ENCODE assay signal across 39 cellular contexts in genomic region chr2:236295481-236295880, GRCh38. TPM values are rescaled to one million over a fixed set of nuclear protein-coding genes. Genes with fewer than 3 reads are reported as not detected.
"Had no signal": no experiment of that assay in that cellular context is flagged by ENCODE, and none has a peak within 500 bp of the region (broad histone marks: within the 10 kb centered on the region; RNA-seq: fewer than 3 reads in every experiment).

No MANE protein-coding gene starts in this region.

- ATAC-seq: activated CD4-positive, alpha-beta T cell treated with anti-CD3 and anti-CD28 coated beads for 36 hours; activated CD4-positive, CD25-positive, alpha-beta regulatory T cell treated with anti-CD3 and anti-CD28 coated beads, Interleukin-2, amount 50 U/mL, for 24 hours; activated CD8-positive, alpha-beta memory T cell treated with anti-CD3 and anti-CD28 coated beads, Interleukin-2, amount 10 ng/mL, durations not matched to agents 7 days and 5 days; activated CD8-positive, alpha-beta T cell treated with anti-CD3 and anti-CD28 coated beads, Interleukin-2, amount 10 ng/mL, durations not matched to agents 7 days and 5 days; activated naive CD8-positive, alpha-beta T cell treated with anti-CD3 and anti-CD28 coated beads, Interleukin-2, amount 50 U/mL, for 24 hours had no signal

- H3K36me3 Mint-ChIP-seq: activated CD8-positive, alpha-beta memory T cell treated with anti-CD3 and anti-CD28 coated beads, Interleukin-2, amount 10 ng/mL, durations not matched to agents 7 days and 5 days; activated naive CD4-positive, alpha-beta T cell treated with anti-CD3 and anti-CD28 coated beads, Interleukin-2, amount 10 ng/mL, durations not matched to agents 7 days and 5 days; activated naive CD4-positive, alpha-beta T cell treated with anti-CD3 and anti-CD28 coated beads, Interleukin-2, amount 50 U/mL, for 24 hours; activated naive CD8-positive, alpha-beta T cell; activated naive CD8-positive, alpha-beta T cell treated with anti-CD3 and anti-CD28 coated beads, Interleukin-2, amount 10 ng/mL, durations not matched to agents 7 days and 5 days; brain had no signal

- H3K27ac ChIP-seq: ascending aorta, cardiac muscle cell, VCaP had no signal

- H3K4me1 Mint-ChIP-seq: activated CD4-positive, alpha-beta memory T cell treated with anti-CD3 and anti-CD28 coated beads, Interleukin-2, amount 10 ng/mL, durations not matched to agents 7 days and 5 days; activated CD4-positive, alpha-beta T cell treated with anti-CD3 and anti-CD28 coated beads for 36 hours; activated CD4-positive, alpha-beta T cell treated with anti-CD3 and anti-CD28 coated beads, Interleukin-2, amount 10 ng/mL, durations not matched to agents 7 days and 5 days; activated CD8-positive, alpha-beta memory T cell treated with anti-CD3 and anti-CD28 coated beads, Interleukin-2, amount 10 ng/mL, durations not matched to agents 7 days and 5 days; activated naive CD4-positive, alpha-beta T cell treated with anti-CD3 and anti-CD28 coated beads, Interleukin-2, amount 10 ng/mL, durations not matched to agents 7 days and 5 days; activated naive CD4-positive, alpha-beta T cell treated with anti-CD3 and anti-CD28 coated beads, Interleukin-2, amount 50 U/mL, for 24 hours; activated naive CD8-positive, alpha-beta T cell treated with anti-CD3 and anti-CD28 coated beads, Interleukin-2, amount 10 ng/mL, durations not matched to agents 7 days and 5 days; activated naive CD8-positive, alpha-beta T cell treated with anti-CD3 and anti-CD28 coated beads, Interleukin-2, amount 50 U/mL, for 24 hours; brain; central memory CD8-positive, alpha-beta T cell had no signal

- H3K4me1 ChIP-seq: ascending aorta had no signal

- H3K36me3 ChIP-seq: ascending aorta, cardiac muscle cell had no signal

- H3K9me3 ChIP-seq: ascending aorta had no signal

- DNase-seq: activated CD4-positive, alpha-beta memory T cell treated with anti-CD3 and anti-CD28 coated beads, Interleukin-2, amount 10 ng/mL, durations not matched to agents 7 days and 5 days; activated CD4-positive, alpha-beta T cell treated with anti-CD3 and anti-CD28 coated beads for 1 hour; activated CD4-positive, alpha-beta T cell treated with anti-CD3 and anti-CD28 coated beads for 36 hours; activated CD4-positive, alpha-beta T cell treated with anti-CD3 and anti-CD28 coated beads for 48 hours; activated CD4-positive, alpha-beta T cell treated with anti-CD3 and anti-CD28 coated beads, Interleukin-2, amount 10 ng/mL, durations not matched to agents 7 days and 5 days; activated CD4-positive, alpha-beta T cell treated with anti-CD3 and anti-CD28 coated beads, Interleukin-2, amount 50 U/mL, for 48 hours; activated CD4-positive, CD25-positive, alpha-beta regulatory T cell; activated CD8-positive, alpha-beta memory T cell treated with anti-CD3 and anti-CD28 coated beads for 24 hours; activated CD8-positive, alpha-beta memory T cell treated with anti-CD3 and anti-CD28 coated beads, Interleukin-2, amount 10 ng/mL, durations not matched to agents 7 days and 5 days; activated CD8-positive, alpha-beta memory T cell treated with anti-CD3 and anti-CD28 coated beads, Interleukin-2, amount 50 U/mL, for 48 hours; activated CD8-positive, alpha-beta T cell treated with anti-CD3 and anti-CD28 coated beads, Interleukin-2, amount 10 ng/mL, durations not matched to agents 7 days and 5 days; activated gamma-delta T cell; activated naive CD4-positive, alpha-beta T cell treated with anti-CD3 and anti-CD28 coated beads, Interleukin-2, amount 10 ng/mL, durations not matched to agents 7 days and 5 days; activated naive CD4-positive, alpha-beta T cell treated with Interleukin-2 at 50 U/mL for 16 hours; activated naive CD8-positive, alpha-beta T cell treated with anti-CD3 and anti-CD28 coated beads, Interleukin-2, amount 10 ng/mL, durations not matched to agents 7 days and 5 days; activated naive CD8-positive, alpha-beta T cell treated with anti-CD3 and anti-CD28 coated beads, Interleukin-2, amount 50 U/mL, for 24 hours; activated T-cell treated with anti-CD3 and anti-CD28 coated beads, Interleukin-2, amount 50 U/mL, for 24 hours; activated T-cell treated with anti-CD3 and anti-CD28 coated beads, Interleukin-2, amount 50 U/mL, for 48 hours; amygdala; anterior cingulate cortex; caudate nucleus; cerebellar nuclear complex; SW 1271; T-helper 1 cell; T-helper 2 cell; T-helper 9 cell had no signal

- H3K27ac Mint-ChIP-seq: activated CD4-positive, alpha-beta memory T cell treated with anti-CD3 and anti-CD28 coated beads, Interleukin-2, amount 10 ng/mL, durations not matched to agents 7 days and 5 days; activated CD4-positive, alpha-beta T cell treated with anti-CD3 and anti-CD28 coated beads for 36 hours; activated CD4-positive, alpha-beta T cell treated with anti-CD3 and anti-CD28 coated beads, Interleukin-2, amount 10 ng/mL, durations not matched to agents 7 days and 5 days; activated CD8-positive, alpha-beta memory T cell treated with anti-CD3 and anti-CD28 coated beads, Interleukin-2, amount 10 ng/mL, durations not matched to agents 7 days and 5 days; activated CD8-positive, alpha-beta T cell treated with anti-CD3 and anti-CD28 coated beads, Interleukin-2, amount 10 ng/mL, durations not matched to agents 7 days and 5 days; activated naive CD4-positive, alpha-beta T cell treated with anti-CD3 and anti-CD28 coated beads, Interleukin-2, amount 10 ng/mL, durations not matched to agents 7 days and 5 days; activated naive CD4-positive, alpha-beta T cell treated with anti-CD3 and anti-CD28 coated beads, Interleukin-2, amount 50 U/mL, for 24 hours; activated naive CD8-positive, alpha-beta T cell; activated naive CD8-positive, alpha-beta T cell treated with anti-CD3 and anti-CD28 coated beads, Interleukin-2, amount 10 ng/mL, durations not matched to agents 7 days and 5 days; activated naive CD8-positive, alpha-beta T cell treated with anti-CD3 and anti-CD28 coated beads, Interleukin-2, amount 50 U/mL, for 24 hours; activated T-cell treated with anti-CD3 and anti-CD28 coated beads, Interleukin-2, amount 50 U/mL, for 24 hours; activated T-helper 2 cell treated with anti-CD3 and anti-CD28 coated beads, Interferon-gamma antibody, Interleukin-2, Interleukin-4, amounts not matched to agents 10 μg/mL and 5 μg/mL and 100 μg/mL, durations not matched to agents 14 hours and 24 hours and 36 hours; brain; T-helper 1 cell treated with Interleukin-12 subunit alpha and Interleukin-12 subunit beta and Interleukin-4 antibody, amounts not matched to agents 30 μg/mL and 1 μg/mL, for 36 hours; T-helper 2 cell treated with Interferon-gamma antibody and Interleukin-4, amounts not matched to agents 5 μg/mL and 100 μg/mL, for 36 hours had no signal

- H3K27me3 ChIP-seq: ascending aorta had no signal

- H3K9me3 Mint-ChIP-seq: activated CD4-positive, alpha-beta memory T cell treated with anti-CD3 and anti-CD28 coated beads, Interleukin-2, amount 10 ng/mL, durations not matched to agents 7 days and 5 days; activated CD4-positive, alpha-beta T cell treated with anti-CD3 and anti-CD28 coated beads, Interleukin-2, amount 10 ng/mL, durations not matched to agents 7 days and 5 days; activated naive CD4-positive, alpha-beta T cell treated with anti-CD3 and anti-CD28 coated beads, Interleukin-2, amount 10 ng/mL, durations not matched to agents 7 days and 5 days; activated naive CD4-positive, alpha-beta T cell treated with anti-CD3 and anti-CD28 coated beads, Interleukin-2, amount 50 U/mL, for 24 hours; activated naive CD8-positive, alpha-beta T cell treated with anti-CD3 and anti-CD28 coated beads, Interleukin-2, amount 10 ng/mL, durations not matched to agents 7 days and 5 days; activated naive CD8-positive, alpha-beta T cell treated with anti-CD3 and anti-CD28 coated beads, Interleukin-2, amount 50 U/mL, for 24 hours; activated T-cell treated with anti-CD3 and anti-CD28 coated beads, Interleukin-2, amount 50 U/mL, for 24 hours; activated T-helper 2 cell treated with anti-CD3 and anti-CD28 coated beads, Interferon-gamma antibody, Interleukin-2, Interleukin-4, amounts not matched to agents 10 μg/mL and 5 μg/mL and 100 μg/mL, durations not matched to agents 14 hours and 24 hours and 36 hours; central memory CD8-positive, alpha-beta T cell; T-helper 1 cell treated with Interleukin-12 subunit alpha and Interleukin-12 subunit beta and Interleukin-4 antibody, amounts not matched to agents 30 μg/mL and 1 μg/mL, for 36 hours; T-helper 2 cell treated with Interferon-gamma antibody and Interleukin-4, amounts not matched to agents 5 μg/mL and 100 μg/mL, for 36 hours had no signal

- H3K4me3 ChIP-seq: ascending aorta, cardiac muscle cell had no signal

- H3K4me3 Mint-ChIP-seq: activated CD4-positive, alpha-beta memory T cell treated with anti-CD3 and anti-CD28 coated beads, Interleukin-2, amount 10 ng/mL, durations not matched to agents 7 days and 5 days; activated CD4-positive, alpha-beta T cell treated with anti-CD3 and anti-CD28 coated beads for 36 hours; activated CD4-positive, alpha-beta T cell treated with anti-CD3 and anti-CD28 coated beads, Interleukin-2, amount 10 ng/mL, durations not matched to agents 7 days and 5 days; activated CD8-positive, alpha-beta memory T cell treated with anti-CD3 and anti-CD28 coated beads, Interleukin-2, amount 10 ng/mL, durations not matched to agents 7 days and 5 days; activated CD8-positive, alpha-beta T cell treated with anti-CD3 and anti-CD28 coated beads, Interleukin-2, amount 10 ng/mL, durations not matched to agents 7 days and 5 days; activated naive CD4-positive, alpha-beta T cell treated with anti-CD3 and anti-CD28 coated beads, Interleukin-2, amount 10 ng/mL, durations not matched to agents 7 days and 5 days; activated naive CD4-positive, alpha-beta T cell treated with anti-CD3 and anti-CD28 coated beads, Interleukin-2, amount 50 U/mL, for 24 hours; activated naive CD8-positive, alpha-beta T cell; activated naive CD8-positive, alpha-beta T cell treated with anti-CD3 and anti-CD28 coated beads, Interleukin-2, amount 10 ng/mL, durations not matched to agents 7 days and 5 days; activated naive CD8-positive, alpha-beta T cell treated with anti-CD3 and anti-CD28 coated beads, Interleukin-2, amount 50 U/mL, for 24 hours; activated T-cell treated with anti-CD3 and anti-CD28 coated beads, Interleukin-2, amount 50 U/mL, for 24 hours; brain; central memory CD8-positive, alpha-beta T cell; T-helper 1 cell treated with Interleukin-12 subunit alpha and Interleukin-12 subunit beta and Interleukin-4 antibody, amounts not matched to agents 30 μg/mL and 1 μg/mL, for 36 hours; T-helper 2 cell treated with Interferon-gamma antibody and Interleukin-4, amounts not matched to agents 5 μg/mL and 100 μg/mL, for 36 hours had no signal

RNA-seq across cellular contexts. Expression of gene ASB18, which starts 31.3 kb away (rescaled TPM):
- total RNA-seq: activated CD4-positive, alpha-beta memory T cell treated with anti-CD3 and anti-CD28 coated beads, Interleukin-2, amount 10 ng/mL, durations not matched to agents 7 days and 5 days; activated CD4-positive, alpha-beta T cell treated with anti-CD3 and anti-CD28 coated beads for 36 hours; activated CD4-positive, alpha-beta T cell treated with anti-CD3 and anti-CD28 coated beads, Interleukin-2, amount 10 ng/mL, durations not matched to agents 7 days and 5 days; activated CD8-positive, alpha-beta memory T cell treated with anti-CD3 and anti-CD28 coated beads, Interleukin-2, amount 10 ng/mL, durations not matched to agents 7 days and 5 days; activated CD8-positive, alpha-beta T cell treated with anti-CD3 and anti-CD28 coated beads, Interleukin-2, amount 10 ng/mL, durations not matched to agents 7 days and 5 days; activated naive CD8-positive, alpha-beta T cell treated with anti-CD3 and anti-CD28 coated beads, Interleukin-2, amount 10 ng/mL, durations not matched to agents 7 days and 5 days; activated T-helper 2 cell treated with anti-CD3 and anti-CD28 coated beads, Interferon-gamma antibody, Interleukin-2, Interleukin-4, amounts not matched to agents 10 μg/mL and 5 μg/mL and 100 μg/mL, durations not matched to agents 14 hours and 24 hours and 36 hours; ascending aorta; bronchial epithelial cell; cardiac muscle cell had no signal
- polyA plus RNA-seq: adipose tissue had no signal
